ENCODE assay signal across 1 cellular context in the genomic region with DNA sequence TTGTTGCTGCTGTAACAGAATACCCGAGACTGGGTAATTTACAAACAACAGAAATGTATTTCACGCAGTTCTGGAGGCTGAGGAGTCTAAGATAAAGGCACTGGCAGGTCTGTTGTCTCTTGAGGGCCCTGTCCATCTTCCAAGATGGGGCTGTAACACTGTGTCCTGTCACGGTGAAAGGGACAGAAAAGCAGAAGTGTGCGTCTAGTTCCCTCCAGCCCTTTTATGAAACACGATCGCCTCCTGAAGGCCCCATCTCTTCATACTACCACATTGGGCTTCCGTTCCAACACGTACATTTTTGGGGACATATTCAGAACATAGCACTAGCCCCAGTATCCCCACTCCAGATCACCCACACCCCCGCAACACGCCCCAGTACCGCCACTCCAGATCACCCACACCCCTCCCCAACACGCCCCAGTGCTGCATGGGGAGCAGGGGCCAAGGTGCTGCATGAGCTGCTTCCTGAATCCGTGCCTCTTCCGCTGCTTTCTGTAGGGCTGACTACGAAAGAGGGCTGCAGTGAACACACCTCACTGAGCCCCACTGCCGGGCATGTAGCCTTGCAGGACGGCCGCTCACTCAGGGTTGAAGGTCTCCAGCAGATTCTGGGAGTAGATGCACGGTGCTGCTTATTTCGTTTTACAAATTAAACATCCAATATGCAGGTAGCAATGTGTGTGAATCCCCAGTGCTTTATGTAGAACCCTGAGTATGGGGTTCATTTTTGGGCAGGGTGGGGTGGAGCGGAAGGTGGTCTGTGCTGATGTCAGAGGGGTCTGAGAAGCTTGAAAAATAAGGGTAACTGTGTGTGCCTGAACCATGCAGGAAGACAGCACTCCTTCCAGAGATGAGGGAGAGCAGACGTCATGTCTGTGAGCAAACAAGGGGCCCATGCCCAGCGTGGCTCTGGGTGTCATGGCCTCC.
TF ChIP-seq lines count a peak whose summit lies in the region.

No MANE protein-coding gene starts in this region.

TF ChIP-seq in H1, 55 proteins besides CTCF, POLR2A, EP300 and RAD21:
- TF ChIP-seq TAF7 (optimal IDR thresholded peaks at IDR 0.05; ENCODE audit: borderline replicate concordance, low read depth, low read length) (no peak), BRCA1 (IDR thresholded peaks at IDR 0.05; ENCODE audit: low read depth, low read length) (no peak), NRF1 (IDR thresholded peaks at IDR 0.05; ENCODE audit: low read depth, low read length) (no peak), JUND (IDR thresholded peaks at IDR 0.05; ENCODE audit: low read length) (no peak), HDAC6 (IDR thresholded peaks at IDR 0.05; ENCODE audit: low read depth, low read length) (no peak), PHF8 (conservative IDR thresholded peaks at IDR 0.05; ENCODE audit: low read depth, low read length) (no peak), CREB1 (IDR thresholded peaks at IDR 0.05) (no peak), ZNF274 (IDR thresholded peaks at IDR 0.05; ENCODE audit: borderline replicate concordance, extremely low read depth, low read length) (no peak)
- TF ChIP-seq, protein P1, sequence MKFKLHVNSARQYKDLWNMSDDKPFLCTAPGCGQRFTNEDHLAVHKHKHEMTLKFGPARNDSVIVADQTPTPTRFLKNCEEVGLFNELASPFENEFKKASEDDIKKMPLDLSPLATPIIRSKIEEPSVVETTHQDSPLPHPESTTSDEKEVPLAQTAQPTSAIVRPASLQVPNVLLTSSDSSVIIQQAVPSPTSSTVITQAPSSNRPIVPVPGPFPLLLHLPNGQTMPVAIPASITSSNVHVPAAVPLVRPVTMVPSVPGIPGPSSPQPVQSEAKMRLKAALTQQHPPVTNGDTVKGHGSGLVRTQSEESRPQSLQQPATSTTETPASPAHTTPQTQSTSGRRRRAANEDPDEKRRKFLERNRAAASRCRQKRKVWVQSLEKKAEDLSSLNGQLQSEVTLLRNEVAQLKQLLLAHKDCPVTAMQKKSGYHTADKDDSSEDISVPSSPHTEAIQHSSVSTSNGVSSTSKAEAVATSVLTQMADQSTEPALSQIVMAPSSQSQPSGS (IDR thresholded peaks at IDR 0.05; ENCODE audit: low read length), result no peak
- TF ChIP-seq, protein P2, sequence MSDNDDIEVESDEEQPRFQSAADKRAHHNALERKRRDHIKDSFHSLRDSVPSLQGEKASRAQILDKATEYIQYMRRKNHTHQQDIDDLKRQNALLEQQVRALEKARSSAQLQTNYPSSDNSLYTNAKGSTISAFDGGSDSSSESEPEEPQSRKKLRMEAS (IDR thresholded peaks at IDR 0.05), result no peak
